ENCODE assay signal across 8 cellular contexts in genomic region chr6:37210313-37210898, GRCh38. TPM values are rescaled to one million over a fixed set of nuclear protein-coding genes. Genes with fewer than 3 reads are reported as not detected.
DNase-seq lines count a peak whose midpoint lies in the region; ATAC-seq, FAIRE-seq and TF ChIP-seq lines count a peak whose summit lies in the region.

No MANE protein-coding gene starts in this region.

- H3K4me1 ChIP-seq in HAP-1 (no peaks in the 10 kb centered on the region), keratinocyte (ENCODE audit: control insufficient read depth, extremely low read depth, insufficient read depth, low read length) (no peaks in the 10 kb centered on the region)

- H3K36me3 ChIP-seq in HAP-1 (replicated peaks) = no peaks in the 10 kb centered on the region
- no peaks in the 10 kb centered on the region for H3K36me3 ChIP-seq in bronchial epithelial cell (ENCODE audit: control insufficient read depth, insufficient read depth, low read length)
- no peaks in the 10 kb centered on the region for H3K36me3 ChIP-seq in keratinocyte (ENCODE audit: control insufficient read depth in 2 of 2, extremely low read depth in 1 of 2, insufficient read depth in 2 of 2, low read length in 2 of 2)

- TF ChIP-seq CTCF in bronchial epithelial cell (IDR thresholded peaks at IDR 0.05; ENCODE audit: insufficient read depth, low read length, severe bottlenecking) (peak; percentile 84), keratinocyte (optimal IDR thresholded peaks at IDR 0.05 in 1 of 3, IDR thresholded peaks at IDR 0.05 in 1 of 3, conservative IDR thresholded peaks at IDR 0.05 in 1 of 3; ENCODE audit: extremely low read depth in 1 of 3, insufficient read depth in 2 of 3, low read length in 3 of 3) (peak; percentile 78 to 97 (median 81))

- no peaks in the 10 kb centered on the region for H3K27me3 ChIP-seq in HAP-1 (ENCODE audit: low read depth)
- H3K27me3 ChIP-seq in bronchial epithelial cell (ENCODE audit: control insufficient read depth, insufficient read depth, low read length) = no peaks in the 10 kb centered on the region
- no peaks in the 10 kb centered on the region for H3K27me3 ChIP-seq in keratinocyte (ENCODE audit: control insufficient read depth, extremely low read depth, insufficient read depth, low read length)

- H3K9me3 ChIP-seq in HAP-1 (no peaks in the 10 kb centered on the region), keratinocyte (ENCODE audit: control insufficient read depth, low read depth, low read length) (no peaks in the 10 kb centered on the region)

- no peaks in the 10 kb centered on the region for H3K79me2 ChIP-seq in keratinocyte (ENCODE audit: control insufficient read depth, insufficient read depth, low read length)

- ATAC-seq in HG03095 (IDR thresholded peaks at IDR 0.05; ENCODE audit: unreplicated experiment) = no peak

- H3K9ac ChIP-seq in keratinocyte (ENCODE audit: control insufficient read depth, extremely low read depth, insufficient read depth, low read length) = no peak overlapping the region

- no peak overlapping the region for H3K27ac ChIP-seq in keratinocyte (ENCODE audit: control insufficient read depth, insufficient read depth, low read length)

- dilution Hi-C loops in keratinocyte (cut with MboI; ENCODE audit: extremely low pct_ligation_motif_present, low sequenced_read_pairs) = no loop called here

- H4K20me1 ChIP-seq in keratinocyte (ENCODE audit: control insufficient read depth, extremely low read depth, insufficient read depth, low read length) = no peaks in the 10 kb centered on the region

- in situ Hi-C loops in HAP-1 (cut with MboI; ENCODE audit: low sequenced_read_pairs) = loop anchor here (25.0 kb wide), 2 partner anchors 323 to 598 kb away; partner anchors contain the start of gene C6orf89

- no peaks in the 10 kb centered on the region for H3K9me1 ChIP-seq in keratinocyte (ENCODE audit: control insufficient read depth, extremely low read depth, insufficient read depth, low read length)

- DNase-seq in Ammon's horn (ENCODE audit: low spot score) = peak; percentile 87
- DNase-seq in HAP-1 (ENCODE audit: low spot score in 2 of 2) = peak; percentile 72 to 87
- peak; percentile 49 for DNase-seq in NCI-H345 treated with DMSO at 0.1 percent for 48 hours (lab: John Stamatoyannopoulos, UW; ENCODE audit: unreplicated experiment)
- peak; percentile 24 to 64 (median 52) for DNase-seq in activated CD4-positive, CD25-positive, alpha-beta regulatory T cell (lab: John Stamatoyannopoulos, UW)
- DNase-seq in bronchial epithelial cell (ENCODE audit: low read depth) = peak; percentile 68
- DNase-seq in keratinocyte (ENCODE audit: low read depth, low spot score) = peak; percentile 13
- peak; percentile 73 for DNase-seq in stimulated activated CD4-positive, alpha-beta T cell treated with anti-CD3 and anti-CD28 coated beads, Interleukin-2, amount 100 ng/mL, for 4 hours (ENCODE audit: low read depth)

- FAIRE-seq in bronchial epithelial cell (lab: Jason Lieb, UNC) = no peak
- peak; percentile 80 for FAIRE-seq in keratinocyte (lab: Jason Lieb, UNC)

- H3K4me3 ChIP-seq in HAP-1 (no peak overlapping the region), bronchial epithelial cell (ENCODE audit: low read depth, low read length) (no peak overlapping the region), keratinocyte (ENCODE audit: control insufficient read depth in 2 of 3, extremely low read depth in 1 of 3, insufficient read depth in 2 of 3, low read depth in 1 of 3, low read length in 3 of 3) (no peak overlapping the region)

- no peak overlapping the region for H3K4me2 ChIP-seq in keratinocyte (ENCODE audit: control insufficient read depth, extremely low read depth, insufficient read depth, low read depth, low read length)

- H2AFZ ChIP-seq in keratinocyte (ENCODE audit: control insufficient read depth, low read length) = no peak overlapping the region

RNA-seq across cellular contexts. Expression of gene PIM1, which starts 40.5 kb away (rescaled TPM):
- total RNA-seq in bronchial epithelial cell = 29.2 and 35.3 TPM in 2 replicates
- 7.1 to 14.3 TPM (median 10.2 TPM) in 3 replicates for polyA plus RNA-seq in keratinocyte
- polyA plus RNA-seq in keratinocyte (2011; ENCODE audit: low read depth) = 21.0 TPM
- polyA plus RNA-seq in keratinocyte (2011; cell fraction: cytosol; rRNA removed) = 6.8 and 8.2 TPM in 2 replicates
- 19.0 and 19.2 TPM in 2 replicates for polyA plus RNA-seq in keratinocyte (2011; cell fraction: nucleus; rRNA removed)
- 7.6 and 139 TPM in 2 replicates for polyA plus RNA-seq in keratinocyte (2012; ENCODE audit: low replicate concordance)
- 6.4 to 14.5 TPM (median 12.7 TPM) in 3 replicates for polyA minus RNA-seq in keratinocyte
- 10.2 TPM for polyA minus RNA-seq in keratinocyte (2011; cell fraction: cytosol; rRNA and poly(A)+ RNA removed)
- 9.1 and 11.7 TPM in 2 replicates for polyA minus RNA-seq in keratinocyte (2011; cell fraction: nucleus; rRNA and poly(A)+ RNA removed)

RNA-seq across cellular contexts. Expression of gene TBC1D22B, which starts 47.2 kb away (rescaled TPM):
- total RNA-seq in bronchial epithelial cell = 4.7 and 6.7 TPM in 2 replicates
- polyA plus RNA-seq in keratinocyte = 5.3 to 7.3 TPM (median 5.9 TPM) in 3 replicates
- polyA plus RNA-seq in keratinocyte (2011; ENCODE audit: low read depth) = 6.8 TPM
- polyA plus RNA-seq in keratinocyte (2011; cell fraction: cytosol; rRNA removed) = 7.3 TPM in 2 replicates
- 8.6 and 9.5 TPM in 2 replicates for polyA plus RNA-seq in keratinocyte (2011; cell fraction: nucleus; rRNA removed)
- 6.6 and 10.7 TPM in 2 replicates for polyA plus RNA-seq in keratinocyte (2012; ENCODE audit: low replicate concordance)
- polyA minus RNA-seq in keratinocyte = 5.0 to 6.8 TPM (median 5.0 TPM) in 3 replicates
- polyA minus RNA-seq in keratinocyte (2011; cell fraction: cytosol; rRNA and poly(A)+ RNA removed) = 3.1 TPM
- 4.9 and 6.2 TPM in 2 replicates for polyA minus RNA-seq in keratinocyte (2011; cell fraction: nucleus; rRNA and poly(A)+ RNA removed)

RNA-seq across cellular contexts. Expression of gene TMEM217, which starts 47.5 kb away (rescaled TPM):
- 0.26 and 0.38 TPM in 2 replicates for total RNA-seq in bronchial epithelial cell
- polyA plus RNA-seq in keratinocyte = 0.44 to 0.85 TPM (median 0.80 TPM) in 3 replicates
- polyA plus RNA-seq in keratinocyte (2011; ENCODE audit: low read depth) = 9.2 TPM
- 0.57 and 1.1 TPM in 2 replicates for polyA plus RNA-seq in keratinocyte (2011; cell fraction: cytosol; rRNA removed)
- polyA plus RNA-seq in keratinocyte (2011; cell fraction: nucleus; rRNA removed) = 2.0 and 2.9 TPM in 2 replicates
- 0.37 and 4.8 TPM in 2 replicates for polyA plus RNA-seq in keratinocyte (2012; ENCODE audit: low replicate concordance)
- polyA minus RNA-seq in keratinocyte = 0.36 to 0.63 TPM (median 0.38 TPM) in 3 replicates
- polyA minus RNA-seq in keratinocyte (2011; cell fraction: cytosol; rRNA and poly(A)+ RNA removed) = 2.7 TPM
- polyA minus RNA-seq in keratinocyte (2011; cell fraction: nucleus; rRNA and poly(A)+ RNA removed) = 2.5 and 2.6 TPM in 2 replicates

Comparison
In these comparisons a context has a peak if more than half of its experiments do, and no peak if none do; other contexts are left out.
1. DNase-seq: peak in every context shown above with its lines; median percentile 87 in Ammon's horn; 80 in HAP-1; 73 in stimulated activated CD4-positive, alpha-beta T cell treated with anti-CD3 and anti-CD28 coated beads, Interleukin-2, amount 100 ng/mL, for 4 hours; 68 in bronchial epithelial cell; 52 in activated CD4-positive, CD25-positive, alpha-beta regulatory T cell; 49 in NCI-H345 treated with DMSO at 0.1 percent for 48 hours; 13 in keratinocyte.